27 cellular contexts compared by ENCODE assay signal in the genomic region with DNA sequence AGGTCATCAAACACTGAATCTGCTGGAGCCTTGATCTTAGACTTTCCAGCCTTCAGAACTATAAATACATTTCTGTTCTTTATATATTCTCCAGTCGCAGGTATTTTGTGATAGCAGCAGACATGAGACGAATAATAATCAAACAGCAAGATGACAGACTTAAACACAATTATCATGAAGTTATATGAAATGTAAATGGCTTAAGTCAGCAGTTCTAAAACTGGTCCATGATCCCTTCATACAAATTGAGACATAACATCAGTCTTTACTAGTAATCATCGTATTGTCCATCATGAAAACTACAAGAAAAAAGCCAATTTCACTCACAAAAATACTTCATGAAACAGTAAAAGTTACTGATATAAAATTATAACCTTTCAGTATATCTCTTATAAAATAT.
"Had no signal": no experiment of that assay in that cellular context is flagged by ENCODE, and none has a peak within 500 bp of the region (broad histone marks: within the 10 kb centered on the region; RNA-seq: fewer than 3 reads in every experiment).

No MANE protein-coding gene starts in this region.

- H3K36me3 ChIP-seq: upper lobe of right lung, uterus had no signal

- H3K4me3 ChIP-seq: stomach, suprapubic skin, testis, thoracic aorta, thyroid gland, tibial artery, tibial nerve, transverse colon, upper lobe of left lung, upper lobe of right lung, uterus, vagina had no signal

- FAIRE-seq: urothelium cell line had no signal

- H3K27ac ChIP-seq: stomach, suprapubic skin, testis, thoracic aorta, thyroid gland, tibial artery, tibial nerve, transverse colon, upper lobe of left lung, upper lobe of right lung, uterus, vagina had no signal

- DNase-seq: stimulated activated CD4-positive, alpha-beta T cell treated with anti-CD3 and anti-CD28 coated beads, Interleukin-2, amount 100 ng/mL, for 48 hours; stimulated activated CD4-positive, alpha-beta T cell treated with anti-CD3 and anti-CD28 coated beads, Interleukin-4, amount 100 ng/mL, for 1 hour; stimulated activated CD4-positive, alpha-beta T cell treated with anti-CD3 and anti-CD28 coated beads, Interleukin-4, amount 100 ng/mL, for 24 hours; stimulated activated CD4-positive, alpha-beta T cell treated with anti-CD3 and anti-CD28 coated beads, Interleukin-4, amount 100 ng/mL, for 4 hours; stimulated activated CD8-positive, alpha-beta memory T cell treated with anti-CD3 and anti-CD28 coated beads, Interleukin-4, amount 100 ng/mL, for 48 hours; stimulated activated naive B cell treated with anti-CD40 and anti-IgM and Interleukin-4, amounts not matched to agents 10 μg/mL and 1 μg/mL and 100 μg/mL, for 72 hours; stimulated activated naive CD4-positive, alpha-beta T cell; stimulated activated naive CD4-positive, alpha-beta T cell treated with Interleukin-2 at 50 U/mL for 16 hours; stimulated activated naive CD8-positive, alpha-beta T cell treated with anti-CD3 and anti-CD28 coated beads, Interleukin-15, amount 100 ng/mL, for 72 hours; stimulated activated naive CD8-positive, alpha-beta T cell treated with anti-CD3 and anti-CD28 coated beads, Interleukin-15, Interleukin-2, amounts not matched to agents 100 U/mL and 50 U/mL, for 24 hours; stomach; substantia nigra; testis; thyroid gland; tibial artery; transverse colon; trophoblast cell; upper lobe of left lung; upper lobe of right lung; uterus had no signal

- H3K9me3 ChIP-seq: suprapubic skin, testis, thyroid gland, transverse colon, upper lobe of left lung, upper lobe of right lung, uterus, vagina had no signal

- H3K27me3 ChIP-seq: stomach, suprapubic skin, testis, thyroid gland, tibial artery, tibial nerve, transverse colon, upper lobe of left lung, upper lobe of right lung, uterus, vagina had no signal

- ATAC-seq: stimulated activated effector memory CD8-positive, alpha-beta T cell treated with anti-CD3 and anti-CD28 coated beads, Interleukin-12 subunit alpha, Interleukin-12 subunit beta, amount 100 ng/mL, for 72 hours; stimulated activated memory B cell treated with anti-CD40 and anti-IgM and Interleukin-4, amounts not matched to agents 10 μg/mL and 1 μg/mL and 100 μg/mL, for 72 hours; stimulated activated naive B cell treated with anti-CD40 and anti-IgM and Interleukin-4, amounts not matched to agents 10 μg/mL and 1 μg/mL and 100 μg/mL, for 72 hours; stimulated activated naive CD8-positive, alpha-beta T cell treated with anti-CD3 and anti-CD28 coated beads, Interleukin-15, amount 100 ng/mL, for 72 hours; stimulated activated naive CD8-positive, alpha-beta T cell treated with anti-CD3 and anti-CD28 coated beads, Interleukin-15, Interleukin-2, amounts not matched to agents 100 U/mL and 50 U/mL, for 24 hours; upper lobe of right lung had no signal

- H3K4me1 ChIP-seq: stomach, suprapubic skin, testis, thyroid gland, tibial artery, tibial nerve, transverse colon, upper lobe of left lung, upper lobe of right lung, uterus, vagina had no signal
